21 cellular contexts compared by ENCODE assay signal in genomic region chr19:31694761-31695160, GRCh38.
DNase-seq lines count a peak whose midpoint lies in the region; ATAC-seq, FAIRE-seq and TF ChIP-seq lines count a peak whose summit lies in the region.
"Had no signal": no experiment of that assay in that cellular context is flagged by ENCODE, and none has a peak within 500 bp of the region (broad histone marks: within the 10 kb centered on the region; RNA-seq: fewer than 3 reads in every experiment).

No MANE protein-coding gene starts in this region.

- peaks cover 45% of the 10 kb centered on the region for H3K27me3 Mint-ChIP-seq in type B pancreatic cell
- H3K27me3 Mint-ChIP-seq: B cell had no signal

- no peak overlapping the region for H2BK5ac ChIP-seq in mesendoderm (ENCODE audit: low read length)

- H3K9ac ChIP-seq in mesendoderm (ENCODE audit: low read length), result no peak overlapping the region
- H3K9ac ChIP-seq: BLaER1 treated with 17β-estradiol and CSF1 and Interleukin-3, amounts not matched to agents 10 nM and 100 nM had no signal

- no peak for ATAC-seq in lung (ENCODE audit: insufficient read depth, low FRiP score)
- ATAC-seq in HG03520 (IDR thresholded peaks at IDR 0.05; ENCODE audit: unreplicated experiment), result no peak
- ATAC-seq: A549; CD8-positive, alpha-beta T cell had no signal

- DNase-seq in bronchial epithelial cell (ENCODE audit: low read depth), result no peak
- DNase-seq in lung (ENCODE audit: low spot score), result peak; percentile 22
- DNase-seq in type B pancreatic cell (ENCODE audit: extremely low spot score, unreplicated experiment), result no peak
- DNase-seq in mesendoderm, result no peak
- DNase-seq: AML-193; Caco-2; Calu3; CD4-positive, alpha-beta T cell; CD8-positive, alpha-beta T cell; DMS79 treated with DMSO at 0.1 percent for 48 hours; GF-D8 had no signal

- H3K36me3 ChIP-seq in bronchial epithelial cell (ENCODE audit: control insufficient read depth, insufficient read depth, low read length) (no peaks in the 10 kb centered on the region), lung (ENCODE audit: control insufficient read depth in 2 of 2, insufficient read depth in 2 of 2, low read length in 2 of 2) (no peaks in the 10 kb centered on the region), mesendoderm (ENCODE audit: control insufficient read depth, insufficient read depth, low read length) (no peaks in the 10 kb centered on the region)
- H3K36me3 ChIP-seq: BLaER1 treated with 17β-estradiol and CSF1 and Interleukin-3, amounts not matched to agents 10 nM and 100 nM had no signal

- H4K5ac ChIP-seq in mesendoderm (ENCODE audit: low read length), result no peak overlapping the region

- no peak overlapping the region for H3K4me2 ChIP-seq in mesendoderm (ENCODE audit: low read length)
- H3K4me2 ChIP-seq: A549; BLaER1 treated with 17β-estradiol and CSF1 and Interleukin-3, amounts not matched to agents 10 nM and 100 nM had no signal

- no peaks in the 10 kb centered on the region for H3K4me1 ChIP-seq in lung (ENCODE audit: control insufficient read depth in 2 of 2, insufficient read depth in 2 of 2, low read length in 2 of 2)
- H3K4me1 ChIP-seq in mesendoderm (ENCODE audit: control insufficient read depth, low read depth, low read length), result no peaks in the 10 kb centered on the region
- H3K4me1 ChIP-seq: A549; BLaER1 treated with 17β-estradiol and CSF1 and Interleukin-3, amounts not matched to agents 10 nM and 100 nM; Caco-2 had no signal

- H3K79me2 ChIP-seq in mesendoderm (ENCODE audit: control insufficient read depth, insufficient read depth, low read length), result no peaks in the 10 kb centered on the region

- H3K4me3 ChIP-seq in bronchial epithelial cell (ENCODE audit: low read depth, low read length), result no peak overlapping the region
- no peak overlapping the region for H3K4me3 ChIP-seq in lung
- H3K4me3 ChIP-seq in mesendoderm (ENCODE audit: low read length), result no peak overlapping the region
- H3K4me3 ChIP-seq: A549; BLaER1 treated with 17β-estradiol and CSF1 and Interleukin-3, amounts not matched to agents 10 nM and 100 nM had no signal

- H3K27me3 ChIP-seq in bronchial epithelial cell (ENCODE audit: control insufficient read depth, insufficient read depth, low read length) (no peaks in the 10 kb centered on the region), lung (ENCODE audit: control insufficient read depth, insufficient read depth) (no peaks in the 10 kb centered on the region), mesendoderm (ENCODE audit: insufficient read depth, low read length, poor library complexity) (no peaks in the 10 kb centered on the region)
- H3K27me3 ChIP-seq: BLaER1 treated with 17β-estradiol and CSF1 and Interleukin-3, amounts not matched to agents 10 nM and 100 nM had no signal

- 93% methylated on average over 3 of the region's 3 CpGs for WGBS in lung, 2 donors
- no CpG with 5 or more reads among the region's 3 CpGs for WGBS in mesendoderm (ENCODE audit: extremely low coverage, insufficient coverage, low lambda C conversion rate)

- H3K18ac ChIP-seq in mesendoderm (ENCODE audit: low read length), result no peak overlapping the region

- peaks cover 0 to 2% of the 10 kb centered on the region in 2 donors for H3K9me3 ChIP-seq in lung (ENCODE audit: control insufficient read depth in 2 of 2, insufficient read depth in 1 of 2, low read length in 1 of 2)
- H3K9me3 ChIP-seq: BLaER1 treated with 17β-estradiol and CSF1 and Interleukin-3, amounts not matched to agents 10 nM and 100 nM; Caco-2 had no signal

- peaks cover 9% of the 10 kb centered on the region for H3K4me1 Mint-ChIP-seq in type B pancreatic cell (ENCODE audit: unreplicated experiment)
- H3K4me1 Mint-ChIP-seq: B cell had no signal

- H2AK5ac ChIP-seq in mesendoderm (ENCODE audit: low read length), result no peak overlapping the region

- no peak overlapping the region for H3K4ac ChIP-seq in mesendoderm (ENCODE audit: low read depth, low read length)

- no peaks in the 10 kb centered on the region for H3K36me3 Mint-ChIP-seq in type B pancreatic cell
- H3K36me3 Mint-ChIP-seq: CD8-positive, alpha-beta T cell had no signal

- H3K56ac ChIP-seq in mesendoderm (ENCODE audit: low read length), result no peak overlapping the region

- no peak overlapping the region for H3K4me3 Mint-ChIP-seq in type B pancreatic cell
- H3K4me3 Mint-ChIP-seq: B cell; CD4-positive, alpha-beta T cell; CD8-positive, alpha-beta T cell had no signal

- no peaks in the 10 kb centered on the region for H3K9me3 Mint-ChIP-seq in type B pancreatic cell
- H3K9me3 Mint-ChIP-seq: CD4-positive, alpha-beta T cell; CD8-positive, alpha-beta T cell had no signal

- no peak overlapping the region for H2BK15ac ChIP-seq in mesendoderm (replicated peaks; ENCODE audit: low read depth)

- peak overlapping the region; percentile 22 for H3K27ac Mint-ChIP-seq in type B pancreatic cell
- H3K27ac Mint-ChIP-seq: B cell; CD4-positive, alpha-beta T cell; CD8-positive, alpha-beta T cell had no signal

- peak; percentile 18 for FAIRE-seq in bronchial epithelial cell (lab: Jason Lieb, UNC)
- FAIRE-seq: A549, D721Med, G401.6, GM12891, GM19239 had no signal

- TF ChIP-seq CTCF in bronchial epithelial cell (IDR thresholded peaks at IDR 0.05; ENCODE audit: insufficient read depth, low read length, severe bottlenecking), result no peak
- no peak for TF ChIP-seq CTCF in lung (IDR thresholded peaks at IDR 0.05; ENCODE audit: control extremely low read depth, extremely low read depth)
- TF ChIP-seq CTCF in type B pancreatic cell (conservative IDR thresholded peaks at IDR 0.05), result no peak

- H3K23ac ChIP-seq in mesendoderm (ENCODE audit: low read length), result no peak overlapping the region

- H3K79me1 ChIP-seq in mesendoderm (ENCODE audit: low read length), result no peaks in the 10 kb centered on the region

- no peak overlapping the region for H4K8ac ChIP-seq in mesendoderm (ENCODE audit: low read depth, low read length)

- H3K27ac ChIP-seq in lung (ENCODE audit: low read depth in 1 of 2, low read length in 1 of 2), result no peak overlapping the region
- no peak overlapping the region for H3K27ac ChIP-seq in mesendoderm (ENCODE audit: low read depth, low read length)
- H3K27ac ChIP-seq: 22Rv1; A549; BLaER1 treated with 17β-estradiol and CSF1 and Interleukin-3, amounts not matched to agents 10 nM and 100 nM; C4-2B had no signal

- no peak overlapping the region for H2BK120ac ChIP-seq in mesendoderm (ENCODE audit: low read depth, low read length)
